ENCODE assay signal across 26 cellular contexts in the genomic region with DNA sequence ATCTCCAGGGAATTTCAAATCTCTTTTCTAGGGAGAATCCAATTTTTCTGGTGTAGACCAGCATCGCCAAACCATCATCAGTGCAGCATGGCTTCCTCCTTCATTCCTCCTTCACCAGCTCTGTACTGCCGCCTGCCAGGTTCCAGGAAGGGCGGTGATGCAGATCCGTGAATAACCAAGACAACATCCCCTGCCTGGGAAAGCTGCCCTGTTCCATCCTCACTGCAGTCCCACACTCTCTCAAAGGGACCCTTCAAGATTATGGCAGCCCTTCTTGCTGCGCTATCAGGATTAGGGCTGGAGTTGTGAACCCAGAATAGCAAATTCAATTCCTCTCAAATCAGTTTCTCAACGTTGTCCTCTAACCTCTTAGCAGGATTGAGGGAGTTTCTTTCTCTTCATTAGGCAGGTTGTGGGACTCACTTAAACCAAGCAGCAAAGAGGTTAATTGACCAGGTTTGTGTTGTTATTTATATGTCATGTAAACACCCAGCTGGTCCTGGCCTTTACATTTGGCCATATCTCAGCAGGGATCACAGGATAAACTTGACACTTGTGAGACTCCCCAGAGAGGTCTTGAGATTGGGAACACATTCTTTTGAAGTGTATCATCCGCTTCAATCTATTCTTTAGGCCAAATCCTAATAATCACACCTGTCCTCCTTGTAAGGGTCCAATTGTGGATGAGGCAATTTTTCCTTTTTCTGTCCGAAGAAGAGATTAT. TPM values are rescaled to one million over a fixed set of nuclear protein-coding genes. Genes with fewer than 3 reads are reported as not detected.
DNase-seq lines count a peak whose midpoint lies in the region; ATAC-seq, FAIRE-seq and TF ChIP-seq lines count a peak whose summit lies in the region.
"Had no signal": no experiment of that assay in that cellular context is flagged by ENCODE, and none has a peak within 500 bp of the region (broad histone marks: within the 10 kb centered on the region; RNA-seq: fewer than 3 reads in every experiment).

No MANE protein-coding gene starts in this region.

- H3K36me3 ChIP-seq in OCI-LY7 (ENCODE audit: insufficient read depth, low read length) = no peaks in the 10 kb centered on the region
- no peaks in the 10 kb centered on the region for H3K36me3 ChIP-seq in kidney epithelial cell (ENCODE audit: control insufficient read depth, insufficient read depth, low read length)
- no peaks in the 10 kb centered on the region for H3K36me3 ChIP-seq in skeletal muscle tissue (ENCODE audit: control insufficient read depth in 3 of 3, insufficient read depth in 3 of 3, low read length in 3 of 3)
- H3K36me3 ChIP-seq: breast epithelium, neutrophil, prostate gland, suprapubic skin had no signal

- H3K9me3 Mint-ChIP-seq in activated T-helper 1 cell treated with anti-CD3 and anti-CD28 coated beads, Interleukin-12 subunit alpha, Interleukin-12 subunit beta, Interleukin-2, Interleukin-4 antibody, amounts not matched to agents 30 ng/mL and 10 ng/mL and 1 ng/mL, durations not matched to agents 14 hours and 24 hours and 36 hours = no peaks in the 10 kb centered on the region
- H3K9me3 Mint-ChIP-seq: activated B cell treated with CpG ODN at 0.5 μM for 24 hours, CD14-positive monocyte had no signal

- H3K36me3 Mint-ChIP-seq in activated T-helper 1 cell treated with anti-CD3 and anti-CD28 coated beads, Interleukin-12 subunit alpha, Interleukin-12 subunit beta, Interleukin-2, Interleukin-4 antibody, amounts not matched to agents 30 ng/mL and 10 ng/mL and 1 ng/mL, durations not matched to agents 14 hours and 24 hours and 36 hours (ENCODE audit: low read depth) = no peaks in the 10 kb centered on the region
- H3K36me3 Mint-ChIP-seq: activated CD8-positive, alpha-beta memory T cell treated with anti-CD3 and anti-CD28 coated beads, Interleukin-2, amount 10 ng/mL, durations not matched to agents 7 days and 5 days; CD14-positive monocyte had no signal

- H3K4me3 Mint-ChIP-seq in activated T-helper 1 cell treated with anti-CD3 and anti-CD28 coated beads, Interleukin-12 subunit alpha, Interleukin-12 subunit beta, Interleukin-2, Interleukin-4 antibody, amounts not matched to agents 30 ng/mL and 10 ng/mL and 1 ng/mL, durations not matched to agents 14 hours and 24 hours and 36 hours = no peak overlapping the region
- H3K4me3 Mint-ChIP-seq: activated B cell treated with CpG ODN at 0.5 μM for 24 hours; activated CD8-positive, alpha-beta memory T cell treated with anti-CD3 and anti-CD28 coated beads, Interleukin-2, amount 10 ng/mL, durations not matched to agents 7 days and 5 days; CD14-positive monocyte had no signal

- H3K9me3 ChIP-seq in OCI-LY7 (ENCODE audit: low read length) (no peaks in the 10 kb centered on the region), skeletal muscle tissue (ENCODE audit: control insufficient read depth in 3 of 3, low read length in 3 of 3) (no peaks in the 10 kb centered on the region)
- H3K9me3 ChIP-seq: breast epithelium, neutrophil, prostate gland, suprapubic skin had no signal

- BruUV-seq in OCI-LY7 (replicated peaks; lab: Mats Ljungman, UMichigan) = no TSS peak

- no peak overlapping the region for H3K27ac ChIP-seq in OCI-LY7 (ENCODE audit: low read depth, low read length, poor library complexity, severe bottlenecking)
- H3K27ac ChIP-seq in skeletal muscle tissue (ENCODE audit: low read depth, low read length) = peak overlapping the region; percentile 68
- H3K27ac ChIP-seq: breast epithelium, neutrophil, prostate gland, suprapubic skin had no signal

- POLR2A ChIA-PET in OCI-LY7 (lab: Charles Lee) = interaction anchor here (0.6 to 1.7 kb wide), 5 partner anchors 8 to 630 kb away, joined by 3 to 6 read pairs (median 4); no protein-coding TSS in a partner anchor

- no peak for ATAC-seq in GM19452 (IDR thresholded peaks at IDR 0.05; ENCODE audit: unreplicated experiment)
- ATAC-seq: activated CD8-positive, alpha-beta memory T cell treated with anti-CD3 and anti-CD28 coated beads, Interleukin-2, amount 10 ng/mL, durations not matched to agents 7 days and 5 days; left colon had no signal

- no peaks in the 10 kb centered on the region for H3K27me3 ChIP-seq in kidney epithelial cell (ENCODE audit: control insufficient read depth, insufficient read depth, low read length)
- H3K27me3 ChIP-seq in skeletal muscle tissue (ENCODE audit: control insufficient read depth in 3 of 3, insufficient read depth in 3 of 3, low read length in 3 of 3) = no peaks in the 10 kb centered on the region
- H3K27me3 ChIP-seq: breast epithelium, suprapubic skin had no signal

- DNase-seq in HTR-8/SVneo (ENCODE audit: insufficient read length, low spot score) (no peak), OCI-LY7 (ENCODE audit: low spot score) (no peak), kidney epithelial cell (ENCODE audit: low read depth) (no peak), DMS153 treated with DMSO at 0.1 percent for 48 hours (lab: John Stamatoyannopoulos, UW; ENCODE audit: unreplicated experiment) (no peak)
- DNase-seq in activated T-helper 1 cell treated with anti-CD3 and anti-CD28 coated beads, Interleukin-12 subunit alpha, Interleukin-12 subunit beta, Interleukin-2, Interleukin-4 antibody, amounts not matched to agents 30 ng/mL and 10 ng/mL and 1 ng/mL, durations not matched to agents 14 hours and 24 hours and 36 hours (ENCODE audit: low spot score) = no peak
- DNase-seq: activated B cell treated with CpG ODN at 0.5 μM for 24 hours; activated CD8-positive, alpha-beta memory T cell treated with anti-CD3 and anti-CD28 coated beads, Interleukin-2, amount 10 ng/mL, durations not matched to agents 7 days and 5 days; activated naive CD4-positive, alpha-beta T cell; activated T-cell treated with anti-CD3 and anti-CD28 coated beads, Interleukin-2, amount 50 U/mL, for 48 hours; Calu3; glutamatergic neuron; HCEC 1CT; Karpas-422; left colon; mesenchymal stem cell; NCI-H510A treated with DMSO at 0.1 percent for 48 hours; stimulated activated naive CD4-positive, alpha-beta T cell had no signal

- intact Hi-C loops in OCI-LY7 (cut with micrococcal nuclease; ENCODE audit: unreplicated experiment) = loop anchor here (5.0 to 10.0 kb wide), 5 partner anchors 520 to 1060 kb away; a partner anchor contains a TSS
- intact Hi-C loops in activated T-helper 1 cell treated with anti-CD3 and anti-CD28 coated beads, Interleukin-12 subunit alpha, Interleukin-12 subunit beta, Interleukin-2, Interleukin-4 antibody, amounts not matched to agents 30 ng/mL and 10 ng/mL and 1 ng/mL, durations not matched to agents 14 hours and 24 hours and 36 hours (cut with micrococcal nuclease) = loop anchor here (10.0 kb wide), 1 partner anchor 530 kb away; a partner anchor contains a TSS

- peak; percentile 94 for FAIRE-seq in HTR-8/SVneo (lab: Jason Lieb, UNC)
- FAIRE-seq: RCC 7860 had no signal

- no peaks in the 10 kb centered on the region for H3K9me2 ChIP-seq in OCI-LY7 (ENCODE audit: insufficient read depth, low read length)

- H3K9ac ChIP-seq in skeletal muscle tissue (ENCODE audit: low read depth in 1 of 3, low read length in 3 of 3) = peak overlapping the region in 1 of 3 donors; percentile 26

- H3K27ac Mint-ChIP-seq in activated T-helper 1 cell treated with anti-CD3 and anti-CD28 coated beads, Interleukin-12 subunit alpha, Interleukin-12 subunit beta, Interleukin-2, Interleukin-4 antibody, amounts not matched to agents 30 ng/mL and 10 ng/mL and 1 ng/mL, durations not matched to agents 14 hours and 24 hours and 36 hours = no peak overlapping the region
- H3K27ac Mint-ChIP-seq: activated B cell treated with CpG ODN at 0.5 μM for 24 hours; activated CD8-positive, alpha-beta memory T cell treated with anti-CD3 and anti-CD28 coated beads, Interleukin-2, amount 10 ng/mL, durations not matched to agents 7 days and 5 days; CD14-positive monocyte had no signal

- no peak for TF ChIP-seq CTCF in OCI-LY7 (conservative IDR thresholded peaks at IDR 0.05; ENCODE audit: low read length)
- peak; percentile 13 for TF ChIP-seq CTCF in kidney epithelial cell (IDR thresholded peaks at IDR 0.05; ENCODE audit: insufficient read depth, low read length, poor library complexity, severe bottlenecking)

- H3K4me2 ChIP-seq in OCI-LY7 (ENCODE audit: low read length) = no peak overlapping the region

- peaks cover 23% of the 10 kb centered on the region for H3K4me1 ChIP-seq in OCI-LY7 (ENCODE audit: insufficient read depth, low read length, poor library complexity, severe bottlenecking)
- H3K4me1 ChIP-seq in skeletal muscle tissue (ENCODE audit: control insufficient read depth in 3 of 3, insufficient read depth in 3 of 3, low read length in 3 of 3) = peaks cover 14 to 34% (median 20%) of the 10 kb centered on the region in 3 donors
- H3K4me1 ChIP-seq: breast epithelium, prostate gland had no signal

- H2AFZ ChIP-seq in OCI-LY7 (ENCODE audit: low read length) = 0 out of 2 replicates have a peak overlapping the region, but pooled peaks have one; percentile 2

- H3K27me3 Mint-ChIP-seq in activated T-helper 1 cell treated with anti-CD3 and anti-CD28 coated beads, Interleukin-12 subunit alpha, Interleukin-12 subunit beta, Interleukin-2, Interleukin-4 antibody, amounts not matched to agents 30 ng/mL and 10 ng/mL and 1 ng/mL, durations not matched to agents 14 hours and 24 hours and 36 hours (ENCODE audit: insufficient read depth) = peaks cover 35% of the 10 kb centered on the region

- peaks cover 9% of the 10 kb centered on the region for H3K4me1 Mint-ChIP-seq in activated T-helper 1 cell treated with anti-CD3 and anti-CD28 coated beads, Interleukin-12 subunit alpha, Interleukin-12 subunit beta, Interleukin-2, Interleukin-4 antibody, amounts not matched to agents 30 ng/mL and 10 ng/mL and 1 ng/mL, durations not matched to agents 14 hours and 24 hours and 36 hours (ENCODE audit: low read depth)

- H3K4me3 ChIP-seq in OCI-LY7 (ENCODE audit: low read depth, low read length, poor library complexity, severe bottlenecking) (no peak overlapping the region), kidney epithelial cell (ENCODE audit: low read depth, low read length) (no peak overlapping the region), skeletal muscle tissue (ENCODE audit: low read length in 3 of 3) (no peak overlapping the region)
- H3K4me3 ChIP-seq: breast epithelium, prostate gland, suprapubic skin had no signal

- no peaks in the 10 kb centered on the region for H4K20me1 ChIP-seq in OCI-LY7 (ENCODE audit: insufficient read depth, low read length)

- no peaks in the 10 kb centered on the region for H3K79me2 ChIP-seq in OCI-LY7 (ENCODE audit: insufficient read depth, low read depth, low read length)

- CTCF ChIA-PET in OCI-LY7 (lab: Charles Lee; ENCODE audit: unreplicated experiment) = no interaction called here

RNA-seq across cellular contexts. Expression of a gene that starts 26.2 kb away (rescaled TPM):
- not detected in 2 replicates for total RNA-seq in OCI-LY7 (2014; rRNA removed; shearing (Covaris generic))
- total RNA-seq in OCI-LY7 (2022) (not detected in 2 replicates), kidney epithelial cell (11.3 and 14.1 TPM in 2 replicates), skeletal muscle tissue (1.6 TPM)
- 0.26 and 0.56 TPM in 2 replicates for total RNA-seq in activated T-helper 1 cell treated with anti-CD3 and anti-CD28 coated beads, Interleukin-12 subunit alpha, Interleukin-12 subunit beta, Interleukin-2, Interleukin-4 antibody, amounts not matched to agents 30 ng/mL and 10 ng/mL and 1 ng/mL, durations not matched to agents 14 hours and 24 hours and 36 hours
- total RNA-seq: activated B cell treated with CpG ODN at 0.5 μM for 24 hours, HT1080 had no signal
